Comparison of ENCODE assay signal across 8 cellular contexts in the genomic region with DNA sequence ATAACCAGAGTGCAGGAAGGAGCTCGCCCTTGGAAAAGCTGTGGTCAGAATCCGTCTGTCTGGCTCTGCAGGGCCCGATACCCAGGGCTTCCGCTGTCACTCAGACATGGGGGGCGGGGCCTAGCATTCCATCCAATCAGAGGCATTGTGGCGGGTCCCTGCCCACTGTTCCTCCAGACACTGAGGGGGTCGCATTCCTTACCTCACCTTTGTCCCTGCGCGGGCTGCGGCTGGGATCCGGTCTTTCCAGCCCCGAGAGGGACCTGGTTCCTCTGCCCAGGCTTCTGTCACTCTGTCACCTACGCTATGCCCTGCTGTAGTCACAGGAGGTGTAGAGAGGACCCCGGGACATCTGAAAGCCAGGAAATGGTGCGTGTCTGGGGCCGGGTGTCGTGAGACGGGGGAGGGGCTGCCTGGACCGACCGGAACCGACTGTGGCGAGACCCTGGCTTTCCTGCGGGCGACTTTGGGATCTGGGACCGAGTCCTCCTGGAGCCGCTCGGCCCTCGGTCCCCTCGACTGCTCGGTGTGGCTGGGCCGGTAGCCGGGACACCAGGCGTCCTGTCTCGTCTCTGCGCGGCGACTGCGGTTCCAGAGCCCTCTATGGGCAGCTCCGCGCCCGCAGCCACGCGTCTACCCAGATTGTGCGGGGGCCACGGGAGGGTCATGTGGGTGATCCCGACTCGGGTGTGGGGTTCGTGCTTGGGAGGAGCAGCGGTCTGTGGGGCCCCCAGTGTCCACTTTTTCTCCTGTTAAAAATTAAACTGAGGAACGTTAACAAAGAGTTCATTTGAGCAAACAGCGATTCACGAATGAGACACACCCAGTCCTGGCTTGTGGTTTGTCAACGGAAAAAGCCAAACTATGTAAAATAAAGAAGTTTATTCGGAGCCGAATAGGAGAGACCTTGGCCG. TPM values are rescaled to one million over a fixed set of nuclear protein-coding genes. Genes with fewer than 3 reads are reported as not detected.
A peak's percentile ranks its signal among the peaks of the same experiment; 100 is the strongest.
DNase-seq lines count a peak whose midpoint lies in the region; ATAC-seq and TF ChIP-seq lines count a peak whose summit lies in the region.

A gene (plus strand): TSS at position 165 of the 914 bp plus-strand sequence. CDS start 142 bp downstream, at position 307.

- no peaks in the 10 kb centered on the region for H3K4me1 ChIP-seq in ectodermal cell (ENCODE audit: control insufficient read depth, insufficient read depth, low read length)

- H3K27me3 ChIP-seq in AG04450 (ENCODE audit: control insufficient read depth, insufficient read depth, low read length) (peaks cover 4% of the 10 kb centered on the region), ectodermal cell (ENCODE audit: control insufficient read depth, insufficient read depth, low read length, poor library complexity, severe bottlenecking) (no peaks in the 10 kb centered on the region)

- H3K4me3 ChIP-seq in AG04450 (ENCODE audit: low read depth, low read length) (peak within 1 kb of the TSS; percentile 89), ectodermal cell (ENCODE audit: insufficient read depth, low read depth, low read length) (peak within 1 kb of the TSS; percentile 95), lower leg skin (ENCODE audit: low read depth, poor library complexity, severe bottlenecking) (peak within 1 kb of the TSS; percentile 69)

- H3K27ac ChIP-seq in AG04450 (ENCODE audit: low read depth, low read length) (peak within 1 kb of the TSS; percentile 52), ectodermal cell (ENCODE audit: insufficient read depth, low read depth, low read length, poor library complexity, severe bottlenecking) (peak within 1 kb of the TSS; percentile 98)

- H3K9me3 ChIP-seq in AG04450 (ENCODE audit: control insufficient read depth, insufficient read depth, low read length): peaks cover 11% of the 10 kb centered on the region
- H3K9me3 ChIP-seq in ectodermal cell (ENCODE audit: control insufficient read depth, low read length): peaks cover 4% of the 10 kb centered on the region

- WGBS in ectodermal cell, 2 experiments: 1% methylated on average over 56 of the region's 56 CpGs
- 0 to 3% methylated on average over 25 to 46 of the region's 56 CpGs for WGBS in lower leg skin, 2 donors

- CTCF ChIA-PET in AG04450 (lab: Charles Lee): interaction anchor here (0.5 to 1.6 kb wide), 5 partner anchors 34 to 253 kb away, joined by 3 to 9 read pairs (median 3); no protein-coding TSS in a partner anchor

- TF ChIP-seq CTCF in AG04450 (IDR thresholded peaks at IDR 0.05; ENCODE audit: low read depth, low read length) (0 out of 2 replicates have a peak, but pooled peaks have one; percentile 9), lower leg skin (IDR thresholded peaks at IDR 0.05) (no peak)

- ATAC-seq in GM21529 (IDR thresholded peaks at IDR 0.05; ENCODE audit: unreplicated experiment) (peak; percentile 59), GM21381 (IDR thresholded peaks at IDR 0.05; ENCODE audit: unreplicated experiment) (no peak)

- TF ChIP-seq POLR2A in lower leg skin (IDR thresholded peaks at IDR 0.05): no peak

- POLR2A ChIA-PET in AG04450 (lab: Yijun Ruan, JAX): no interaction called here

- H3K36me3 ChIP-seq in ectodermal cell (ENCODE audit: control insufficient read depth, insufficient read depth, low read length): peaks cover 22% of the 10 kb centered on the region

- DNase-seq in AG04450 (ENCODE audit: low read depth, low spot score) (no peak), NCI-H526 (lab: John Stamatoyannopoulos, UW) (peak; percentile 54 to 89), lower leg skin (ENCODE audit: low spot score in 2 of 2) (peak; percentile 79 to 97)
- DNase-seq in activated CD4-positive, alpha-beta T cell treated with anti-CD3 and anti-CD28 coated beads, Interleukin-2, amount 50 U/mL, for 48 hours: peak; percentile 66 to 76
- peak; percentile 45 for DNase-seq in stimulated activated CD4-positive, alpha-beta T cell treated with anti-CD3 and anti-CD28 coated beads, Interleukin-2, amount 100 ng/mL, for 48 hours

- intact Hi-C loops in lower leg skin (cut with DNase I; ENCODE audit: low total_unique reads): no loop called here

RNA-seq across cellular contexts. Expression of the gene that starts here (rescaled TPM):
- polyA plus RNA-seq in AG04450 (2011; rRNA removed): 4.5 and 5.5 TPM in 2 replicates
- 10.2 and 14.6 TPM in 2 replicates for polyA minus RNA-seq in AG04450 (2011; rRNA and poly(A)+ RNA removed)
- 29.8 TPM for polyA plus RNA-seq in ectodermal cell (2013, experiment 1 of 4)
- polyA plus RNA-seq in ectodermal cell (2013, experiment 2 of 4): 32.7 TPM
- polyA plus RNA-seq in ectodermal cell (2013, experiment 3 of 4): 24.7 TPM
- 26.4 TPM for polyA plus RNA-seq in ectodermal cell (2013, experiment 4 of 4)
- total RNA-seq in lower leg skin: 1 to 10 TPM; 2.0 to 5.5 (median 3.8) TPM
